In genomic region chr10:75407296-75407715, GRCh38 we compare ENCODE assay signal across 10 cellular contexts. TPM values are rescaled to one million over a fixed set of nuclear protein-coding genes. Genes with fewer than 3 reads are reported as not detected.
DNase-seq lines count a peak whose midpoint lies in the region; ATAC-seq and TF ChIP-seq lines count a peak whose summit lies in the region.
"Had no signal": no experiment of that assay in that cellular context is flagged by ENCODE, and none has a peak within 500 bp of the region (broad histone marks: within the 10 kb centered on the region; RNA-seq: fewer than 3 reads in every experiment).

No MANE protein-coding gene starts in this region.

- H3K36me3 Mint-ChIP-seq in naive thymus-derived CD8-positive, alpha-beta T cell: peaks cover 1 to 7% (median 4%) of the 10 kb centered on the region in 3 donors

- H3K27me3 Mint-ChIP-seq in naive thymus-derived CD8-positive, alpha-beta T cell: peaks cover 38 to 75% (median 59%) of the 10 kb centered on the region in 5 donors

- 2 to 3% methylated on average over 33 of the region's 33 CpGs for WGBS in ectodermal cell, 2 experiments

- H3K4me3 Mint-ChIP-seq in naive thymus-derived CD8-positive, alpha-beta T cell: peak overlapping the region; percentile 54 to 82 (median 72)

- H3K4me3 ChIP-seq in right atrium auricular region (peak overlapping the region in 1 of 2 donors; percentile 76), ectodermal cell (ENCODE audit: insufficient read depth, low read depth, low read length) (peak overlapping the region; percentile 79), uterus (peak overlapping the region; percentile 61 to 83)
- H3K4me3 ChIP-seq: SK-N-MC had no signal

- TF ChIP-seq CTCF in right atrium auricular region (IDR thresholded peaks at IDR 0.05) (no peak), uterus (IDR thresholded peaks at IDR 0.05) (no peak)

- H3K4me1 ChIP-seq in right atrium auricular region: peaks cover 0 to 37% of the 10 kb centered on the region in 2 donors
- peaks cover 29% of the 10 kb centered on the region for H3K4me1 ChIP-seq in ectodermal cell (ENCODE audit: control insufficient read depth, insufficient read depth, low read length)
- peaks cover 0 to 7% of the 10 kb centered on the region in 2 donors for H3K4me1 ChIP-seq in uterus

- TF ChIP-seq POLR2A in uterus (IDR thresholded peaks at IDR 0.05): no peak

- POLR2A ChIA-PET in naive thymus-derived CD8-positive, alpha-beta T cell (lab: Charles Lee): no interaction called here

- peaks cover 0 to 13% (median 0%) of the 10 kb centered on the region in 9 donors for H3K9me3 Mint-ChIP-seq in naive thymus-derived CD8-positive, alpha-beta T cell

- H3K27ac ChIP-seq in right atrium auricular region (peak overlapping the region; percentile 88 to 95), ectodermal cell (ENCODE audit: insufficient read depth, low read depth, low read length, poor library complexity, severe bottlenecking) (no peak overlapping the region), uterus (peak overlapping the region; percentile 97 to 98)
- H3K27ac ChIP-seq: SK-N-MC had no signal

- DNase-seq in right atrium auricular region (ENCODE audit: low spot score) (no peak), cardiac septum (ENCODE audit: low spot score) (no peak), uterus (peak in 1 of 2 donors; percentile 29), H4 (ENCODE audit: low spot score) (no peak), D341Med (ENCODE audit: low spot score) (no peak)
- DNase-seq in naive thymus-derived CD8-positive, alpha-beta T cell: no peak
- DNase-seq in stimulated activated CD4-positive, alpha-beta T cell treated with anti-CD3 and anti-CD28 coated beads, Interleukin-1b, Interleukin-23, amount 100 ng/mL, for 48 hours: no peak
- DNase-seq: activated effector memory CD4-positive, alpha-beta T cell treated with Interleukin-2 at 50 U/mL for 16 hours had no signal

- H3K36me3 ChIP-seq in right atrium auricular region (no peaks in the 10 kb centered on the region), ectodermal cell (ENCODE audit: control insufficient read depth, insufficient read depth, low read length) (no peaks in the 10 kb centered on the region), uterus (no peaks in the 10 kb centered on the region)

- intact Hi-C loops in cardiac septum (cut with DNase I): loop anchor here (5.0 to 10.0 kb wide), 3 partner anchors 60 to 367 kb away; no protein-coding TSS in a partner anchor
- intact Hi-C loops in uterus (cut with DNase I; ENCODE audit: low total_unique reads): loop anchor here (5.0 kb wide), 1 partner anchor 255 kb away; no protein-coding TSS in a partner anchor

- H3K27me3 ChIP-seq in right atrium auricular region (no peaks in the 10 kb centered on the region), ectodermal cell (ENCODE audit: control insufficient read depth, insufficient read depth, low read length, poor library complexity, severe bottlenecking) (peaks cover 95% of the 10 kb centered on the region), uterus (no peaks in the 10 kb centered on the region)

- no peak overlapping the region for H3K27ac Mint-ChIP-seq in naive thymus-derived CD8-positive, alpha-beta T cell

- H3K4me1 Mint-ChIP-seq in naive thymus-derived CD8-positive, alpha-beta T cell: peaks cover 12 to 40% (median 32%) of the 10 kb centered on the region in 4 donors

- no peaks in the 10 kb centered on the region for H3K9me3 ChIP-seq in right atrium auricular region
- no peaks in the 10 kb centered on the region for H3K9me3 ChIP-seq in ectodermal cell (ENCODE audit: control insufficient read depth, low read length)
- no peaks in the 10 kb centered on the region for H3K9me3 ChIP-seq in uterus

- ATAC-seq in naive thymus-derived CD8-positive, alpha-beta T cell: no peak

RNA-seq across cellular contexts. Expression of gene ZNF503, which starts 5.7 kb away (rescaled TPM):
- total RNA-seq in right atrium auricular region: 1 to 10 TPM; 8.9 to 9.8 TPM
- total RNA-seq in cardiac septum: 3.3 TPM
- 42.5 TPM for polyA plus RNA-seq in ectodermal cell (2013, experiment 1 of 4)
- polyA plus RNA-seq in ectodermal cell (2013, experiment 2 of 4): 48.6 TPM
- 60.3 TPM for polyA plus RNA-seq in ectodermal cell (2013, experiment 3 of 4)
- polyA plus RNA-seq in ectodermal cell (2013, experiment 4 of 4): 64.8 TPM
- under 1 TPM; 0.11 to 0.13 TPM for total RNA-seq in naive thymus-derived CD8-positive, alpha-beta T cell
- polyA plus RNA-seq in naive thymus-derived CD8-positive, alpha-beta T cell: not detected
- 10 to 100 TPM; 12.1 to 99.4 (median 26.0) TPM for total RNA-seq in uterus
- total RNA-seq in H4 (2014; rRNA removed; shearing (Covaris generic)): 3.4 and 3.7 TPM in 2 replicates

RNA-seq across cellular contexts. Expression of gene LRMDA, which starts 24.1 kb away (rescaled TPM):
- total RNA-seq in right atrium auricular region (10 to 100 TPM in 1 of 2 donors, 1 to 10 TPM in 1; 6.1 to 19.1 TPM), cardiac septum (4.5 TPM), uterus (10 to 100 TPM in 1 of 4 donors, 1 to 10 TPM in 3; 1.5 to 15.7 (median 4.6) TPM)
- 0.28 TPM for polyA plus RNA-seq in ectodermal cell (2013, experiment 1 of 4)
- polyA plus RNA-seq in ectodermal cell (2013, experiment 2 of 4): 1.3 TPM
- 1.3 TPM for polyA plus RNA-seq in ectodermal cell (2013, experiment 3 of 4)
- polyA plus RNA-seq in ectodermal cell (2013, experiment 4 of 4): 0.65 TPM
- total RNA-seq in naive thymus-derived CD8-positive, alpha-beta T cell: not detected
- polyA plus RNA-seq in naive thymus-derived CD8-positive, alpha-beta T cell: not detected
- total RNA-seq in H4 (2014; rRNA removed; shearing (Covaris generic)): 0.10 TPM in 1 of 2 replicates, not detected in the other
